In genomic region chr17:41919165-41919817, GRCh38 we compare ENCODE assay signal across 1 cellular context.
A peak's percentile ranks its signal among the peaks of the same experiment; 100 is the strongest.
TF ChIP-seq lines count a peak whose summit lies in the region.

No MANE protein-coding gene starts in this region.

TF ChIP-seq in HepG2, 621 proteins besides CTCF, POLR2A, EP300 and RAD21 (continued from another document and continues in another):
- TF ChIP-seq RXRB (CRISPR knock-in tag; IDR thresholded peaks at IDR 0.05; ENCODE audit: borderline replicate concordance) (no peak; the same call in none of the 2 replicates), TCF12 (IDR thresholded peaks at IDR 0.05) (no peak), TCF12 (CRISPR knock-in tag; IDR thresholded peaks at IDR 0.05) (peak; percentile 84; the same call in 1 of the 2 replicates), ATF1 (CRISPR knock-in tag; IDR thresholded peaks at IDR 0.05) (0 out of 2 replicates have a peak, but pooled peaks have one; percentile 79), ZNF224 (CRISPR knock-in tag; IDR thresholded peaks at IDR 0.05) (peak; percentile 84; the same call in 1 of the 2 replicates), HES4 (CRISPR knock-in tag; IDR thresholded peaks at IDR 0.05; ENCODE audit: borderline replicate concordance) (no peak), MXI1 (IDR thresholded peaks at IDR 0.05; ENCODE audit: borderline replicate concordance, low read depth, low read length) (peak; percentile 14; the same call in 1 of the 3 replicates), POLR2G (IDR thresholded peaks at IDR 0.05; ENCODE audit: low read depth, low read length) (peak; percentile 46; the same call in 1 of the 2 replicates), HOXA3 (CRISPR knock-in tag; IDR thresholded peaks at IDR 0.05) (peak; percentile 44; the same call in 1 of the 2 replicates), ADNP (CRISPR knock-in tag; IDR thresholded peaks at IDR 0.05) (no peak), ZFP41 (CRISPR knock-in tag; IDR thresholded peaks at IDR 0.05; ENCODE audit: borderline replicate concordance) (peak; percentile 60; the same call in 1 of the 2 replicates), SAP130 (CRISPR knock-in tag; IDR thresholded peaks at IDR 0.05; ENCODE audit: low read depth) (peak; percentile 68; the same call in 1 of the 2 replicates), PHF21A (CRISPR knock-in tag; IDR thresholded peaks at IDR 0.05) (peak; percentile 37; the same call in 1 of the 2 replicates), MIXL1 (CRISPR knock-in tag; IDR thresholded peaks at IDR 0.05) (0 out of 2 replicates have a peak, but pooled peaks have one; percentile 6), GATA4 (IDR thresholded peaks at IDR 0.05; ENCODE audit: borderline replicate concordance, low read depth) (no peak), ZNF263 (CRISPR knock-in tag; IDR thresholded peaks at IDR 0.05) (peak; percentile 67; the same call in 1 of the 2 replicates), NCOR1 (IDR thresholded peaks at IDR 0.05; ENCODE audit: borderline replicate concordance, low read length) (no peak), ZNF160 (CRISPR knock-in tag; IDR thresholded peaks at IDR 0.05) (0 out of 2 replicates have a peak, but pooled peaks have one; percentile 80), MYPOP (CRISPR knock-in tag; IDR thresholded peaks at IDR 0.05) (peak; percentile 65; the same call in 1 of the 2 replicates), THAP7 (CRISPR knock-in tag; IDR thresholded peaks at IDR 0.05) (0 out of 2 replicates have a peak, but pooled peaks have one; percentile 6), SNAI1 (CRISPR knock-in tag; IDR thresholded peaks at IDR 0.05; ENCODE audit: borderline replicate concordance) (peak; percentile 81; the same call in 1 of the 2 replicates), ZBTB34 (CRISPR knock-in tag; IDR thresholded peaks at IDR 0.05) (peak; percentile 58; the same call in 1 of the 2 replicates), NFAT5 (CRISPR knock-in tag; IDR thresholded peaks at IDR 0.05) (no peak), POGK (CRISPR knock-in tag; conservative IDR thresholded peaks at IDR 0.05) (0 out of 2 replicates have a peak, but pooled peaks have one; percentile 7), RXRA (CRISPR knock-in tag; IDR thresholded peaks at IDR 0.05) (peak; percentile 27; the same call in 1 of the 2 replicates), ZNF83 (CRISPR knock-in tag; IDR thresholded peaks at IDR 0.05; ENCODE audit: borderline replicate concordance) (no peak), ATF7 (IDR thresholded peaks at IDR 0.05) (no peak), ATF7 (CRISPR knock-in tag; IDR thresholded peaks at IDR 0.05) (no peak; the same call in 1 of the 2 replicates), ZFY (CRISPR knock-in tag; IDR thresholded peaks at IDR 0.05) (peak; percentile 83), ZNF253 (CRISPR knock-in tag; IDR thresholded peaks at IDR 0.05; ENCODE audit: borderline replicate concordance) (peak; percentile 61; the same call in 1 of the 2 replicates), ZBTB10 (CRISPR knock-in tag; IDR thresholded peaks at IDR 0.05; ENCODE audit: borderline replicate concordance) (no peak), ZNF350 (CRISPR knock-in tag; IDR thresholded peaks at IDR 0.05; ENCODE audit: borderline replicate concordance, low read depth) (peak; percentile 88), RELA (CRISPR knock-in tag; IDR thresholded peaks at IDR 0.05) (no peak), ZNF644 (CRISPR knock-in tag; IDR thresholded peaks at IDR 0.05; ENCODE audit: low read depth) (0 out of 2 replicates have a peak, but pooled peaks have one; percentile 8), NR2F1 (CRISPR knock-in tag; IDR thresholded peaks at IDR 0.05) (0 out of 4 replicates have a peak, but pooled peaks of 1 of the 2 experiments have one; percentile 23), ZNF317 (CRISPR knock-in tag; IDR thresholded peaks at IDR 0.05) (0 out of 2 replicates have a peak, but pooled peaks have one; percentile 52), THAP11 (CRISPR knock-in tag; IDR thresholded peaks at IDR 0.05) (peak; percentile 86), ZNF296 (CRISPR knock-in tag; conservative IDR thresholded peaks at IDR 0.05) (no peak), ZNF124 (CRISPR knock-in tag; IDR thresholded peaks at IDR 0.05) (peak; percentile 39; the same call in 1 of the 2 replicates), LRRFIP1 (CRISPR knock-in tag; conservative IDR thresholded peaks at IDR 0.05) (no peak), HNF4A (CRISPR knock-in tag; IDR thresholded peaks at IDR 0.05) (0 out of 2 replicates have a peak, but pooled peaks have one; percentile 4), ZNF772 (CRISPR knock-in tag; IDR thresholded peaks at IDR 0.05) (peak; percentile 52; the same call in 1 of the 2 replicates), ZNF816 (CRISPR knock-in tag; IDR thresholded peaks at IDR 0.05; ENCODE audit: borderline replicate concordance) (no peak), ZBTB7A (CRISPR knock-in tag; IDR thresholded peaks at IDR 0.05) (peak; percentile 84), ZNF205 (CRISPR knock-in tag; IDR thresholded peaks at IDR 0.05) (no peak), SALL2 (CRISPR knock-in tag; IDR thresholded peaks at IDR 0.05) (peak; percentile 28; the same call in 1 of the 2 replicates), ZSCAN29 (CRISPR knock-in tag; conservative IDR thresholded peaks at IDR 0.05) (peak; percentile 71), ZNF562 (CRISPR knock-in tag; IDR thresholded peaks at IDR 0.05; ENCODE audit: borderline replicate concordance) (no peak), SIN3A (IDR thresholded peaks at IDR 0.05; ENCODE audit: borderline replicate concordance, low read depth, low read length) (peak; percentile 64; the same call in 1 of the 2 replicates), ZNF143 (CRISPR knock-in tag; IDR thresholded peaks at IDR 0.05) (no peak), TERF1 (CRISPR knock-in tag; IDR thresholded peaks at IDR 0.05) (peak; percentile 83; the same call in 1 of the 2 replicates), TBX2 (CRISPR knock-in tag; IDR thresholded peaks at IDR 0.05; ENCODE audit: borderline replicate concordance) (peak; percentile 70)
